In genomic region chr10:79067241-79068202, GRCh38 we compare ENCODE assay signal across 8 cellular contexts. TPM values are rescaled to one million over a fixed set of nuclear protein-coding genes. Genes with fewer than 3 reads are reported as not detected.
DNase-seq lines count a peak whose midpoint lies in the region; ATAC-seq and TF ChIP-seq lines count a peak whose summit lies in the region.

No MANE protein-coding gene starts in this region.

- H3K4me1 Mint-ChIP-seq in natural killer cell treated with Interleukin-12 subunit alpha and Interleukin-12 subunit beta and Interleukin-15 and Interleukin-18, amount 100 ng/mL, for 72 hours (ENCODE audit: low read depth in 2 of 2), result peaks cover 12 to 35% of the 10 kb centered on the region in 2 donors
- peaks cover 39 to 53% of the 10 kb centered on the region in 2 donors for H3K4me1 Mint-ChIP-seq in stimulated activated naive B cell treated with anti-CD40 and anti-IgM and Interleukin-4, amounts not matched to agents 10 μg/mL and 1 μg/mL and 100 μg/mL, for 72 hours

- TF ChIP-seq CTCF in RWPE1 (conservative IDR thresholded peaks at IDR 0.05; ENCODE audit: low read depth), result 0 out of 2 replicates have a peak, but pooled peaks have one; percentile 19
- TF ChIP-seq CTCF in fibroblast of villous mesenchyme (IDR thresholded peaks at IDR 0.05; ENCODE audit: insufficient read depth, low read depth, low read length), result peak; percentile 29

- H3K36me3 Mint-ChIP-seq in natural killer cell treated with Interleukin-12 subunit alpha and Interleukin-12 subunit beta and Interleukin-15 and Interleukin-18, amount 100 ng/mL, for 72 hours, result no peaks in the 10 kb centered on the region
- H3K36me3 Mint-ChIP-seq in stimulated activated naive B cell treated with anti-CD40 and anti-IgM and Interleukin-4, amounts not matched to agents 10 μg/mL and 1 μg/mL and 100 μg/mL, for 72 hours, result peaks cover 0 to 2% of the 10 kb centered on the region in 2 donors

- peak; percentile 28 to 29 for ATAC-seq in natural killer cell treated with Interleukin-12 subunit alpha and Interleukin-12 subunit beta and Interleukin-15 and Interleukin-18, amount 100 ng/mL, for 72 hours
- ATAC-seq in stimulated activated naive B cell treated with anti-CD40 and anti-IgM and Interleukin-4, amounts not matched to agents 10 μg/mL and 1 μg/mL and 100 μg/mL, for 72 hours (replicated peaks), result peak; percentile 17 to 25
- ATAC-seq in HG03565 (IDR thresholded peaks at IDR 0.05; ENCODE audit: unreplicated experiment), result no peak

- H3K4me3 ChIP-seq in Jurkat, Clone E6-1 (ENCODE audit: low read length), result peak overlapping the region; percentile 73
- H3K4me3 ChIP-seq in fibroblast of villous mesenchyme (ENCODE audit: low read depth, low read length), result peak overlapping the region; percentile 99

- CTCF ChIA-PET in RWPE1 (lab: Yijun Ruan, JAX), result interaction anchor here (0.6 to 6.1 kb wide), 8 partner anchors 93 to 1356 kb away, joined by 3 to 42 read pairs (median 4); no protein-coding TSS in a partner anchor

- no peaks in the 10 kb centered on the region for H3K9me3 Mint-ChIP-seq in natural killer cell treated with Interleukin-12 subunit alpha and Interleukin-12 subunit beta and Interleukin-15 and Interleukin-18, amount 100 ng/mL, for 72 hours
- H3K9me3 Mint-ChIP-seq in stimulated activated naive B cell treated with anti-CD40 and anti-IgM and Interleukin-4, amounts not matched to agents 10 μg/mL and 1 μg/mL and 100 μg/mL, for 72 hours, result no peaks in the 10 kb centered on the region

- H3K27ac ChIP-seq in RWPE1, result peak overlapping the region; percentile 100

- DNase-seq in D341Med (ENCODE audit: low spot score) (peak; percentile 82), RWPE1 (ENCODE audit: low spot score) (peak; percentile 90), activated gamma-delta T cell treated with Interleukin-2 at 50 U/mL for 16 hours (peak; percentile 75), fibroblast of villous mesenchyme (ENCODE audit: low read depth) (peak; percentile 95)
- DNase-seq in Jurkat, Clone E6-1 (ENCODE audit: low read depth, low spot score), result peak; percentile 81
- DNase-seq in natural killer cell treated with Interleukin-12 subunit alpha and Interleukin-12 subunit beta and Interleukin-15 and Interleukin-18, amount 100 ng/mL, for 72 hours (ENCODE audit: low spot score), result peak; percentile 82
- DNase-seq in stimulated activated naive B cell treated with anti-CD40 and anti-IgM and Interleukin-4, amounts not matched to agents 10 μg/mL and 1 μg/mL and 100 μg/mL, for 72 hours, result peak; percentile 74

- H3K4me3 Mint-ChIP-seq in natural killer cell treated with Interleukin-12 subunit alpha and Interleukin-12 subunit beta and Interleukin-15 and Interleukin-18, amount 100 ng/mL, for 72 hours, result peak overlapping the region; percentile 86
- H3K4me3 Mint-ChIP-seq in stimulated activated naive B cell treated with anti-CD40 and anti-IgM and Interleukin-4, amounts not matched to agents 10 μg/mL and 1 μg/mL and 100 μg/mL, for 72 hours, result peak overlapping the region; percentile 83 to 90

- peak overlapping the region in 1 of 2 donors; percentile 4 for H3K27ac Mint-ChIP-seq in natural killer cell treated with Interleukin-12 subunit alpha and Interleukin-12 subunit beta and Interleukin-15 and Interleukin-18, amount 100 ng/mL, for 72 hours
- H3K27ac Mint-ChIP-seq in stimulated activated naive B cell treated with anti-CD40 and anti-IgM and Interleukin-4, amounts not matched to agents 10 μg/mL and 1 μg/mL and 100 μg/mL, for 72 hours, result no peak overlapping the region

- POLR2A ChIA-PET in RWPE1 (lab: Yijun Ruan, JAX; ENCODE audit: low non-redundant PET), result interaction anchor here (0.6 kb wide), 1 partner anchor 138 kb away, joined by 3 read pairs; no protein-coding TSS in a partner anchor

- no peaks in the 10 kb centered on the region for H3K27me3 Mint-ChIP-seq in natural killer cell treated with Interleukin-12 subunit alpha and Interleukin-12 subunit beta and Interleukin-15 and Interleukin-18, amount 100 ng/mL, for 72 hours
- peaks cover 15 to 23% of the 10 kb centered on the region in 2 donors for H3K27me3 Mint-ChIP-seq in stimulated activated naive B cell treated with anti-CD40 and anti-IgM and Interleukin-4, amounts not matched to agents 10 μg/mL and 1 μg/mL and 100 μg/mL, for 72 hours

RNA-seq across cellular contexts. Expression of gene ZMIZ1, which starts 1.2 kb away (rescaled TPM):
- 24.0 TPM for polyA plus RNA-seq in Jurkat, Clone E6-1 (2012; ENCODE audit: insufficient read depth, insufficient read length)
- 23.3 and 30.9 TPM in 2 replicates for total RNA-seq in fibroblast of villous mesenchyme
- total RNA-seq in natural killer cell treated with Interleukin-12 subunit alpha and Interleukin-12 subunit beta and Interleukin-15 and Interleukin-18, amount 100 ng/mL, for 72 hours, result 10 to 100 TPM; 49.7 to 54.4 TPM
